Comparison of ENCODE assay signal across 1 cellular context in the genomic region with DNA sequence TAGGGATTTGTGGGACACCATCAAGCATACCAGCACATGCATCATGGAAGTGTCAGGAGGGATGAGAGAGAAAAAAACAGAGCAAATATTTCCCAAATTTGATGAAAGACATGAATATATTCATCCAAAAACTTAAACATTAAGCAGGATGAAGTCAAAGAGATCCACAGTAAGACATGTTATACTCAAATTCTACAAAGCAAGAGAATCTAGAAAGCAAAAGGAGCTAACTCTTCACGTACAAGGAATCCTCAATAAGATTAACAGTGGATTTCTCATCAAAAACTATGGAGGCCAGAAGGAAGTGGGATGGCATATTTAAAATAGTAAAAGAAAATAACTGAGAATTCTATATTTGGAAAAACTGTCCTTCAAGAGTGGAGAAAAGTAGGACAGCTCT.
A peak's percentile ranks its signal among the peaks of the same experiment; 100 is the strongest.
TF ChIP-seq lines count a peak whose summit lies in the region.

No MANE protein-coding gene starts in this region.

TF ChIP-seq in HepG2, 621 proteins besides CTCF, POLR2A, EP300 and RAD21:
- TF ChIP-seq, protein P1, sequence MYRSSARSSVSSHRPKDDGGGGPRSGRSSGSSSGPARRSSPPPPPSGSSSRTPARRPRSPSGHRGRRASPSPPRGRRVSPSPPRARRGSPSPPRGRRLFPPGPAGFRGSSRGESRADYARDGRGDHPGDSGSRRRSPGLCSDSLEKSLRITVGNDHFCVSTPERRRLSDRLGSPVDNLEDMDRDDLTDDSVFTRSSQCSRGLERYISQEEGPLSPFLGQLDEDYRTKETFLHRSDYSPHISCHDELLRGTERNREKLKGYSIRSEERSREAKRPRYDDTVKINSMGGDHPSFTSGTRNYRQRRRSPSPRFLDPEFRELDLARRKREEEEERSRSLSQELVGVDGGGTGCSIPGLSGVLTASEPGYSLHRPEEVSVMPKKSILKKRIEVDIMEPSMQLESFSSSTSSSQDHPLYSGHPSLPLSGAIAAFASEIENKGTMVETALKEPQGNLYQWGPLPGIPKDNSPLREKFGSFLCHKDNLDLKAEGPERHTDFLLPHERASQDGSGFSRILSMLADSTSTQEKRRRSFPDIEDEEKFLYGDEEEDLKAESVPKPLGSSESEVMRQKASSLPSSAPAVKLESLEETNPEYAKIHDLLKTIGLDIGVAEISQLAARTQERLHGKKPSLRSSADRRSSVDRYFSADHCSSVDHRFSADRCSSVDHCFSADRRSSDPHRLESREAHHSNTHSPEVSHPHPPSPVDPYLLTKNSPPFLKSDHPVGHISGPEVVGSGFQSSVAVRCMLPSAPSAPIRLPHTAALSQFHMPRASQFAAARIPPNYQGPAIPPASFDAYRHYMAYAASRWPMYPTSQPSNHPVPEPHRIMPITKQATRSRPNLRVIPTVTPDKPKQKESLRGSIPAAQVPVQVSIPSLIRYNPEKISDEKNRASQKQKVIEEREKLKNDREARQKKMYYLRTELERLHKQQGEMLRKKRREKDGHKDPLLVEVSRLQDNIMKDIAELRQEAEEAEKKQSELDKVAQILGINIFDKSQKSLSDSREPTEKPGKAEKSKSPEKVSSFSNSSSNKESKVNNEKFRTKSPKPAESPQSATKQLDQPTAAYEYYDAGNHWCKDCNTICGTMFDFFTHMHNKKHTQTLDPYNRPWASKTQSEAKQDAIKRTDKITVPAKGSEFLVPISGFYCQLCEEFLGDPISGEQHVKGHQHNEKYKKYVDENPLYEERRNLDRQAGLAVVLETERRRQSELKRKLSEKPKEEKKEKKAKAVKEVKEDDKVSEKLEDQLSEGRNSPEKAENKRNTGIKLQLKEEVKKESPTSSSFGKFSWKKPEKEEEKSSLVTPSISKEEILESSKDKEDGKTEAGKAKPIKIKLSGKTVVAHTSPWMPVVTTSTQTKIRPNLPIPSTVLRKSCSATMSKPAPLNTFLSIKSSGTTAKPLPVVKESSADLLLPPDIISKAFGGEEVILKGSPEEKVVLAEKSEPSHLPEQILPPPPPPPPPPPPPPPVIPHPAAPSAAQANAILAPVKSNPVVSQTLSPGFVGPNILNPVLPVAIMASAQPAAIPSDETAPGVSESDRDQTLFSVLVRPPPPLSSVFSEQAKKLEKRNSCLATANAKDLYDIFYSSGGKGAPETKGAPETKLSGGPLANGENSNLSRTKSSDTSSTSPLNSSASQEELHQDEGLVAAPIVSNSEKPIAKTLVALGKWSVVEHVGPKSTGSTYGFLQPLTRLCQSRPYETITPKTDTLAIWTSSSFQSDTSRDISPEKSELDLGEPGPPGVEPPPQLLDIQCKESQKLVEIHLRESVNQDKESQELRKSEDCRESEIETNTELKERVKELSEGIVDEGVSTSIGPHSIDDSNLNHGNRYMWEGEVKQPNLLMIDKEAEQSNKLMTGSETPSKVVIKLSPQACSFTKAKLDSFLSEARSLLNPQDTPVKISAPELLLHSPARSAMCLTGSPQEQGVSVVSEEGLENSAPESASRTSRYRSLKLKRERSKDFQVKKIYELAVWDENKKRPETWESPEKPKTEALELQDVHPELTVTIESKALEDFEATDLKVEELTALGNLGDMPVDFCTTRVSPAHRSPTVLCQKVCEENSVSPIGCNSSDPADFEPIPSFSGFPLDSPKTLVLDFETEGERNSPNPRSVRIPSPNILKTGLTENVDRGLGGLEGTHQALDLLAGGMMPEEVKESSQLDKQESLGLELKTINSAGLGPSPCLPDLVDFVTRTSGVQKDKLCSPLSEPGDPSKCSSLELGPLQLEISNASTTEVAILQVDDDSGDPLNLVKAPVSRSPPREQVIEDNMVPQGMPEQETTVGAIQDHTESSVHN (CRISPR knock-in tag; IDR thresholded peaks at IDR 0.05): no peak
- TF ChIP-seq, protein P2, sequence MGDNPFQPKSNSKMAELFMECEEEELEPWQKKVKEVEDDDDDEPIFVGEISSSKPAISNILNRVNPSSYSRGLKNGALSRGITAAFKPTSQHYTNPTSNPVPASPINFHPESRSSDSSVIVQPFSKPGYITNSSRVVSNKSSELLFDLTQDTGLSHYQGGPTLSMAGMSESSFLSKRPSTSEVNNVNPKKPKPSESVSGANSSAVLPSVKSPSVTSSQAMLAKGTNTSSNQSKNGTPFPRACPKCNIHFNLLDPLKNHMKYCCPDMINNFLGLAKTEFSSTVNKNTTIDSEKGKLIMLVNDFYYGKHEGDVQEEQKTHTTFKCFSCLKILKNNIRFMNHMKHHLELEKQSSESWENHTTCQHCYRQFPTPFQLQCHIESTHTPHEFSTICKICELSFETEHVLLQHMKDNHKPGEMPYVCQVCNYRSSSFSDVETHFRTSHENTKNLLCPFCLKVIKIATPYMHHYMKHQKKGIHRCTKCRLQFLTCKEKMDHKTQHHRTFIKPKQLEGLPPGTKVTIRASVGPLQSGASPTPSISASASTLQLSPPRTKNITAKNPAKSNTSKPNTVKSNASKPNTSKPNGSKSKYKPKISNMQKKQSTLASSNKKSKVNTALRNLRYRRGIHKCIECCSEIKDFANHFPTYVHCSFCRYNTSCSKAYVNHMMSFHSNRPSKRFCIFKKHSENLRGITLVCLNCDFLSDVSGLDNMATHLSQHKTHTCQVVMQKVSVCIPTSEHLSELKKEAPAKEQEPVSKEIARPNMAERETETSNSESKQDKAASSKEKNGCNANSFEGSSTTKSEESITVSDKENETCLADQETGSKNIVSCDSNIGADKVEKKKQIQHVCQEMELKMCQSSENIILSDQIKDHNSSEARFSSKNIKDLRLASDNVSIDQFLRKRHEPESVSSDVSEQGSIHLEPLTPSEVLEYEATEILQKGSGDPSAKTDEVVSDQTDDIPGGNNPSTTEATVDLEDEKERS (CRISPR knock-in tag; IDR thresholded peaks at IDR 0.05): peak; percentile 68; the same call in 1 of the 2 replicates
- no peak for TF ChIP-seq TARDBP (CRISPR knock-in tag; IDR thresholded peaks at IDR 0.05)
- TF ChIP-seq ZNF317 (CRISPR knock-in tag; IDR thresholded peaks at IDR 0.05): peak; percentile 100
